In genomic region chr3:134353171-134353825, GRCh38 we compare ENCODE assay signal across 13 cellular contexts. TPM values are rescaled to one million over a fixed set of nuclear protein-coding genes. Genes with fewer than 3 reads are reported as not detected.
DNase-seq lines count a peak whose midpoint lies in the region; ATAC-seq and TF ChIP-seq lines count a peak whose summit lies in the region.
"Had no signal": no experiment of that assay in that cellular context is flagged by ENCODE, and none has a peak within 500 bp of the region (broad histone marks: within the 10 kb centered on the region; RNA-seq: fewer than 3 reads in every experiment).

No MANE protein-coding gene starts in this region.

- H3K27me3 ChIP-seq in adipocyte (replicated peaks; ENCODE audit: control insufficient read depth, insufficient read depth, low read length) (no peaks in the 10 kb centered on the region), skeletal muscle tissue (ENCODE audit: control insufficient read depth in 3 of 3, insufficient read depth in 3 of 3, low read length in 3 of 3) (no peaks in the 10 kb centered on the region)

- H3K4me1 ChIP-seq in adipocyte (ENCODE audit: control insufficient read depth, insufficient read depth, low read length) (peaks cover 89% of the 10 kb centered on the region), skeletal muscle tissue (ENCODE audit: control insufficient read depth in 3 of 3, insufficient read depth in 3 of 3, low read length in 3 of 3) (peaks cover 87 to 92% (median 90%) of the 10 kb centered on the region in 3 donors)

- no peaks in the 10 kb centered on the region for H3K27me3 Mint-ChIP-seq in Calu3 (ENCODE audit: unreplicated experiment)

- peak overlapping the region; percentile 24 for H3K4me3 Mint-ChIP-seq in Calu3 (ENCODE audit: low read depth, unreplicated experiment)

- CTCF ChIA-PET in Calu3 (lab: Charles Lee), result interaction anchor here (0.7 to 2.9 kb wide), 8 partner anchors 11 to 40 kb away, joined by 3 to 15 read pairs (median 3); partner anchors contain the start of gene AMOTL2

- H3K4me1 Mint-ChIP-seq in Calu3 (ENCODE audit: low read depth, unreplicated experiment), result peaks cover 100% of the 10 kb centered on the region

- no peak for TF ChIP-seq CTCF in Calu3 (IDR thresholded peaks at IDR 0.05; ENCODE audit: unreplicated experiment)

- no peak overlapping the region for H3K4me3 ChIP-seq in adipocyte (ENCODE audit: low read length)
- H3K4me3 ChIP-seq in skeletal muscle tissue (ENCODE audit: low read length in 3 of 3), result peak overlapping the region in 1 of 3 donors; percentile 22

- intact Hi-C loops in Calu3 (cut with micrococcal nuclease; ENCODE audit: unreplicated experiment), result loop anchor here (1.0 kb wide), 1 partner anchor 21 kb away; the partner anchor contains the start of gene AMOTL2

- peaks cover 88% of the 10 kb centered on the region for H3K36me3 Mint-ChIP-seq in Calu3 (ENCODE audit: insufficient read depth, unreplicated experiment)

- H3K9ac ChIP-seq in adipocyte (ENCODE audit: low read length) (peak overlapping the region; percentile 79), skeletal muscle tissue (ENCODE audit: low read depth in 1 of 3, low read length in 3 of 3) (peak overlapping the region in 2 of 3 donors; percentile 35 to 50)

- peak overlapping the region; percentile 90 for H3K27ac Mint-ChIP-seq in Calu3 (ENCODE audit: unreplicated experiment)

- DNase-seq in Calu3 (no peak), adipocyte (ENCODE audit: low read depth) (no peak), left lobe of liver (ENCODE audit: low spot score) (peak; percentile 78), glomerular visceral epithelial cell (ENCODE audit: extremely low spot score) (no peak)
- DNase-seq: amygdala, DMS79 treated with DMSO at 0.1 percent for 48 hours, NCI-H1417 treated with DMSO at 0.1 percent for 48 hours, NCI-H526 had no signal

- H3K9me3 ChIP-seq in adipocyte (ENCODE audit: control insufficient read depth, low read length), result no peaks in the 10 kb centered on the region
- H3K9me3 ChIP-seq in skeletal muscle tissue (ENCODE audit: control insufficient read depth in 3 of 3, low read length in 3 of 3), result no peaks in the 10 kb centered on the region

- H3K36me3 ChIP-seq in adipocyte (ENCODE audit: control insufficient read depth, insufficient read depth, low read length, severe bottlenecking), result peaks cover 40% of the 10 kb centered on the region
- H3K36me3 ChIP-seq in skeletal muscle tissue (ENCODE audit: control insufficient read depth in 3 of 3, insufficient read depth in 3 of 3, low read length in 3 of 3), result peaks cover 19 to 40% (median 38%) of the 10 kb centered on the region in 3 donors

- no TSS peak for BruUV-seq in Calu3 (replicated peaks; lab: Mats Ljungman, UMichigan)

- H3K27ac ChIP-seq in skeletal muscle tissue (ENCODE audit: low read depth, low read length), result peak overlapping the region; percentile 3

- no peaks in the 10 kb centered on the region for H3K9me3 Mint-ChIP-seq in Calu3 (ENCODE audit: low read depth, unreplicated experiment)

- ATAC-seq in left lobe of liver, result peak; percentile 65
- ATAC-seq in GM21717 (IDR thresholded peaks at IDR 0.05; ENCODE audit: unreplicated experiment), result no peak
- no peak for ATAC-seq in GM21825 (IDR thresholded peaks at IDR 0.05; ENCODE audit: unreplicated experiment)
- no peak for ATAC-seq in HG02571 (IDR thresholded peaks at IDR 0.05; ENCODE audit: unreplicated experiment)
- ATAC-seq: HCT116 had no signal

RNA-seq across cellular contexts. Expression of gene AMOTL2, which starts 20.9 kb away (rescaled TPM):
- 140 and 153 TPM in 2 replicates for total RNA-seq in Calu3 (2022)
- total RNA-seq in left lobe of liver, result 26.8 TPM
- total RNA-seq in skeletal muscle tissue, result 56.9 TPM
